In genomic region chr12:92032965-92033364, GRCh38 we compare ENCODE assay signal across 17 cellular contexts.
A peak's percentile ranks its signal among the peaks of the same experiment; 100 is the strongest.
DNase-seq lines count a peak whose midpoint lies in the region; ATAC-seq and TF ChIP-seq lines count a peak whose summit lies in the region.
"Had no signal": no experiment of that assay in that cellular context is flagged by ENCODE, and none has a peak within 500 bp of the region (broad histone marks: within the 10 kb centered on the region; RNA-seq: fewer than 3 reads in every experiment).

No MANE protein-coding gene starts in this region.

- H3K27me3 Mint-ChIP-seq in MCF 10A (ENCODE audit: insufficient read depth, unreplicated experiment): no peaks in the 10 kb centered on the region
- H3K27me3 Mint-ChIP-seq in activated naive CD8-positive, alpha-beta T cell treated with anti-CD3 and anti-CD28 coated beads for 36 hours: no peaks in the 10 kb centered on the region

- no peak overlapping the region for H4K91ac ChIP-seq in mesenchymal stem cell (ENCODE audit: low read length)

- H3K9me3 Mint-ChIP-seq in MCF 10A (ENCODE audit: unreplicated experiment): no peaks in the 10 kb centered on the region
- H3K9me3 Mint-ChIP-seq in activated naive CD8-positive, alpha-beta T cell treated with anti-CD3 and anti-CD28 coated beads for 36 hours: peaks cover 16% of the 10 kb centered on the region

- H3K36me3 ChIP-seq in mammary epithelial cell (ENCODE audit: insufficient read depth, low read length) (no peaks in the 10 kb centered on the region), mesenchymal stem cell (ENCODE audit: control insufficient read depth in 1 of 2, insufficient read depth in 2 of 2, low read depth in 1 of 2, low read length in 2 of 2) (no peaks in the 10 kb centered on the region), vagina (no peaks in the 10 kb centered on the region), PC-3 (ENCODE audit: low read depth, low read length) (no peaks in the 10 kb centered on the region)
- H3K36me3 ChIP-seq: brain microvascular endothelial cell had no signal

- dilution Hi-C loops in mammary epithelial cell (cut with HindIII; ENCODE audit: low sequenced_read_pairs): loop anchor here (5.0 kb wide), 2 partner anchors 74 to 81 kb away; no protein-coding TSS in a partner anchor

- intact Hi-C loops in MCF 10A (cut with micrococcal nuclease): no loop called here
- intact Hi-C loops in mammary epithelial cell (cut with micrococcal nuclease): no loop called here
- intact Hi-C loops in vagina (cut with DNase I): no loop called here
- intact Hi-C loops in PC-3 (cut with micrococcal nuclease): no loop called here

- H3K9me3 ChIP-seq in mammary epithelial cell (replicated peaks; ENCODE audit: insufficient read depth, low read length) (no peaks in the 10 kb centered on the region), mesenchymal stem cell (ENCODE audit: control insufficient read depth, low read length) (no peaks in the 10 kb centered on the region), vagina (no peaks in the 10 kb centered on the region), PC-3 (ENCODE audit: low read length) (no peaks in the 10 kb centered on the region)

- H3K27ac ChIP-seq in mammary epithelial cell (ENCODE audit: insufficient read depth, low read depth, low read length) (no peak overlapping the region), mesenchymal stem cell (ENCODE audit: low read length, poor library complexity, severe bottlenecking) (no peak overlapping the region), vagina (peak overlapping the region; percentile 67), PC-3 (ENCODE audit: low read length) (no peak overlapping the region)
- H3K27ac ChIP-seq: brain microvascular endothelial cell, parathyroid adenoma had no signal

- peaks cover 12% of the 10 kb centered on the region for H3K36me3 Mint-ChIP-seq in MCF 10A (ENCODE audit: insufficient read depth, unreplicated experiment)
- H3K36me3 Mint-ChIP-seq in activated naive CD8-positive, alpha-beta T cell treated with anti-CD3 and anti-CD28 coated beads for 36 hours: peaks cover 34% of the 10 kb centered on the region

- peak overlapping the region; percentile 65 for H3K27ac Mint-ChIP-seq in MCF 10A (ENCODE audit: low read depth, unreplicated experiment)
- H3K27ac Mint-ChIP-seq in activated naive CD8-positive, alpha-beta T cell treated with anti-CD3 and anti-CD28 coated beads for 36 hours: peak overlapping the region; percentile 50

- no peaks in the 10 kb centered on the region for H3F3A ChIP-seq in PC-3 (ENCODE audit: low read length, unreplicated experiment)

- H2AK5ac ChIP-seq in mesenchymal stem cell (ENCODE audit: low read length, severe bottlenecking): peak overlapping the region; percentile 54

- H4K20me1 ChIP-seq in mammary epithelial cell (ENCODE audit: insufficient read depth, low read length) (no peaks in the 10 kb centered on the region), PC-3 (ENCODE audit: low read length) (no peaks in the 10 kb centered on the region)

- H2AFZ ChIP-seq in mammary epithelial cell (ENCODE audit: low read depth, low read length): no peak overlapping the region
- H2AFZ ChIP-seq in mesenchymal stem cell (ENCODE audit: low read depth, low read length): no peak overlapping the region
- H2AFZ ChIP-seq in PC-3 (ENCODE audit: low read length): no peak overlapping the region
- H2AFZ ChIP-seq: parathyroid adenoma had no signal

- H3K79me2 ChIP-seq in mammary epithelial cell (ENCODE audit: insufficient read depth, low read length) (no peaks in the 10 kb centered on the region), PC-3 (ENCODE audit: low read length) (no peaks in the 10 kb centered on the region)
- H3K79me2 ChIP-seq: parathyroid adenoma had no signal

- no peaks in the 10 kb centered on the region for H3K9me2 ChIP-seq in PC-3 (replicated peaks; ENCODE audit: low read length)

- WGBS in mammary epithelial cell (ENCODE audit: low coverage, missing lambda C conversion rate): 94% methylated on average over 3 of the region's 3 CpGs
- 100% methylated on average over 1 of the region's 3 CpGs for WGBS in mesenchymal stem cell

- POLR2A ChIA-PET in MCF 10A (lab: Yijun Ruan, JAX) (interaction anchor here (0.6 to 4.9 kb wide), 8 partner anchors 103 to 655 kb away, joined by 3 to 43 read pairs (median 4); partner anchors contain the start of gene BTG1), PC-3 (lab: Charles Lee; ENCODE audit: unreplicated experiment) (no interaction called here)

- no peak for DNase-seq in MCF 10A (ENCODE audit: unreplicated experiment)
- no peak for DNase-seq in mammary epithelial cell
- no peak for DNase-seq in activated naive CD8-positive, alpha-beta T cell treated with anti-CD3 and anti-CD28 coated beads for 36 hours
- DNase-seq in mesenchymal stem cell: no peak
- no peak for DNase-seq in vagina (ENCODE audit: extremely low spot score in 2 of 2)
- DNase-seq in DMS79 (lab: John Stamatoyannopoulos, UW): no peak
- DNase-seq in NCI-H748 (lab: John Stamatoyannopoulos, UW; ENCODE audit: unreplicated experiment): no peak
- no peak for DNase-seq in PC-3
- DNase-seq: activated effector memory CD4-positive, alpha-beta T cell treated with Interleukin-2 at 50 U/mL for 16 hours; brain microvascular endothelial cell; DMS53; hippocampal formation; NCI-H1436; small intestine; stimulated activated naive CD4-positive, alpha-beta T cell had no signal

- no peaks in the 10 kb centered on the region for H3K79me1 ChIP-seq in mesenchymal stem cell (replicated peaks; ENCODE audit: low read length, poor library complexity, severe bottlenecking)

- CTCF ChIA-PET in MCF 10A (lab: Yijun Ruan, JAX) (no interaction called here), mammary epithelial cell (lab: Charles Lee; ENCODE audit: low non-redundant PET) (no interaction called here), PC-3 (lab: Charles Lee) (no interaction called here)

- H3K14ac ChIP-seq in mesenchymal stem cell (ENCODE audit: low read length in 2 of 2): no peak overlapping the region

- H3K9ac ChIP-seq in mammary epithelial cell (ENCODE audit: insufficient read depth, low read length) (no peak overlapping the region), mesenchymal stem cell (ENCODE audit: low read length) (no peak overlapping the region), PC-3 (ENCODE audit: low read length) (no peak overlapping the region)
- H3K9ac ChIP-seq: parathyroid adenoma had no signal

- ATAC-seq in PC-3: no peak
- ATAC-seq: Right ventricle myocardium inferior had no signal

- H4K8ac ChIP-seq in mesenchymal stem cell (ENCODE audit: low read length): no peak overlapping the region

- H3K4me3 ChIP-seq in mammary epithelial cell (replicated peaks in 1 of 3; ENCODE audit: insufficient read depth in 1 of 3, low read depth in 2 of 3, low read length in 3 of 3) (no peak overlapping the region), mesenchymal stem cell (ENCODE audit: insufficient read depth in 1 of 2, low read depth in 1 of 2, low read length in 2 of 2) (no peak overlapping the region), vagina (no peak overlapping the region), PC-3 (ENCODE audit: low read length) (no peak overlapping the region)

- no TSS peak for BruUV-seq in MCF 10A (replicated peaks; lab: Mats Ljungman, UMichigan)
- BruUV-seq in mammary epithelial cell (replicated peaks; lab: Mats Ljungman, UMichigan): no TSS peak
- no TSS peak for BruUV-seq in PC-3 (replicated peaks; lab: Mats Ljungman, UMichigan)

- H2BK15ac ChIP-seq in mesenchymal stem cell (ENCODE audit: low read depth, poor library complexity, severe bottlenecking): no peak overlapping the region

- peaks cover 72% of the 10 kb centered on the region for H3K4me1 Mint-ChIP-seq in MCF 10A (ENCODE audit: insufficient read depth, unreplicated experiment)
- H3K4me1 Mint-ChIP-seq in activated naive CD8-positive, alpha-beta T cell treated with anti-CD3 and anti-CD28 coated beads for 36 hours: peaks cover 81% of the 10 kb centered on the region

- no peak overlapping the region for H3K4me3 Mint-ChIP-seq in MCF 10A (ENCODE audit: unreplicated experiment)
- no peak overlapping the region for H3K4me3 Mint-ChIP-seq in activated naive CD8-positive, alpha-beta T cell treated with anti-CD3 and anti-CD28 coated beads for 36 hours

- TF ChIP-seq POLR2A in vagina (IDR thresholded peaks at IDR 0.05): no peak

- peak overlapping the region; percentile 82 to 87 for H2BK12ac ChIP-seq in mesenchymal stem cell (ENCODE audit: low read length in 2 of 2)

- H3K4ac ChIP-seq in mesenchymal stem cell (ENCODE audit: low read depth in 1 of 2, low read length in 2 of 2): peak overlapping the region in 1 of 2 experiments; percentile 11

- in situ Hi-C loops in mammary epithelial cell (cut with MboI; ENCODE audit: low sequenced_read_pairs in 2 of 2): no loop called here

- H2BK120ac ChIP-seq in mesenchymal stem cell (ENCODE audit: low read depth, low read length): no peak overlapping the region

- H3K4me2 ChIP-seq in mammary epithelial cell (ENCODE audit: insufficient read depth, low read depth, low read length) (no peak overlapping the region), mesenchymal stem cell (ENCODE audit: low read length, poor library complexity, severe bottlenecking) (no peak overlapping the region), PC-3 (ENCODE audit: low read length) (no peak overlapping the region)

- no peaks in the 10 kb centered on the region for H3K27me3 ChIP-seq in mammary epithelial cell (ENCODE audit: insufficient read depth, low read length)
- no peaks in the 10 kb centered on the region for H3K27me3 ChIP-seq in mesenchymal stem cell (ENCODE audit: control insufficient read depth in 1 of 2, insufficient read depth in 1 of 2, low read length in 2 of 2)
- H3K27me3 ChIP-seq in vagina: no peaks in the 10 kb centered on the region
- H3K27me3 ChIP-seq in PC-3 (ENCODE audit: low read length): no peaks in the 10 kb centered on the region
- H3K27me3 ChIP-seq: brain microvascular endothelial cell had no signal

- H3K18ac ChIP-seq in mesenchymal stem cell (ENCODE audit: low read depth in 1 of 2, low read length in 2 of 2): peak overlapping the region; percentile 49 to 55

- H3K4me1 ChIP-seq in mammary epithelial cell (ENCODE audit: insufficient read depth, low read length): peaks cover 43% of the 10 kb centered on the region
- peaks cover 2% of the 10 kb centered on the region for H3K4me1 ChIP-seq in mesenchymal stem cell (ENCODE audit: control insufficient read depth, insufficient read depth, low read depth, low read length)
- peaks cover 50% of the 10 kb centered on the region for H3K4me1 ChIP-seq in vagina
- H3K4me1 ChIP-seq in PC-3 (ENCODE audit: insufficient read depth, low read length): peaks cover 11% of the 10 kb centered on the region; the same call in 1 of the 2 replicates

- H2BK5ac ChIP-seq in mesenchymal stem cell (ENCODE audit: low read depth, low read length, poor library complexity, severe bottlenecking): no peak overlapping the region

- no peak for TF ChIP-seq CTCF in MCF 10A (IDR thresholded peaks at IDR 0.05; ENCODE audit: unreplicated experiment)
- no peak for TF ChIP-seq CTCF in mammary epithelial cell (conservative IDR thresholded peaks at IDR 0.05 in 1 of 2, IDR thresholded peaks at IDR 0.05 in 1 of 2; ENCODE audit: extremely low read depth in 1 of 2, insufficient read depth in 1 of 2, low read depth in 1 of 2, low read length in 2 of 2)
- TF ChIP-seq CTCF in vagina (IDR thresholded peaks at IDR 0.05): no peak
- TF ChIP-seq CTCF in PC-3 (conservative IDR thresholded peaks at IDR 0.05; ENCODE audit: low read depth, low read length): no peak

- H3K23ac ChIP-seq in mesenchymal stem cell (ENCODE audit: low read length in 2 of 2): no peak overlapping the region
